ENCODE assay signal across 19 cellular contexts in genomic region chr16:49747654-49748053, GRCh38.
A peak's percentile ranks its signal among the peaks of the same experiment; 100 is the strongest.
DNase-seq lines count a peak whose midpoint lies in the region; ATAC-seq and TF ChIP-seq lines count a peak whose summit lies in the region.
"Had no signal": no experiment of that assay in that cellular context is flagged by ENCODE, and none has a peak within 500 bp of the region (broad histone marks: within the 10 kb centered on the region; RNA-seq: fewer than 3 reads in every experiment).

No MANE protein-coding gene starts in this region.

- H2BK15ac ChIP-seq in mesendoderm (replicated peaks; ENCODE audit: low read depth): no peak overlapping the region

- H3K27me3 Mint-ChIP-seq in effector memory CD8-positive, alpha-beta T cell: peaks cover 29 to 58% of the 10 kb centered on the region in 2 donors

- no peak overlapping the region for H3K23ac ChIP-seq in mesendoderm (ENCODE audit: low read length)

- no CpG with 5 or more reads among the region's 3 CpGs for WGBS in mesendoderm (ENCODE audit: extremely low coverage, insufficient coverage, low lambda C conversion rate)

- H3K36me3 Mint-ChIP-seq in effector memory CD8-positive, alpha-beta T cell (ENCODE audit: insufficient read depth): no peaks in the 10 kb centered on the region
- H3K36me3 Mint-ChIP-seq: CD4-positive, alpha-beta memory T cell had no signal

- H3K4me1 Mint-ChIP-seq in effector memory CD8-positive, alpha-beta T cell (ENCODE audit: low read depth in 2 of 2): no peaks in the 10 kb centered on the region
- H3K4me1 Mint-ChIP-seq: CD4-positive, alpha-beta memory T cell had no signal

- peaks cover 2% of the 10 kb centered on the region for H3K79me2 ChIP-seq in mesendoderm (ENCODE audit: control insufficient read depth, insufficient read depth, low read length)

- no peak overlapping the region for H3K18ac ChIP-seq in mesendoderm (ENCODE audit: low read length)

- H3K27ac ChIP-seq in mesendoderm (ENCODE audit: low read depth, low read length): no peak overlapping the region
- H3K27ac ChIP-seq: A549 had no signal

- H4K5ac ChIP-seq in mesendoderm (ENCODE audit: low read length): no peak overlapping the region

- no peaks in the 10 kb centered on the region for H3K36me3 ChIP-seq in BE2C
- no peaks in the 10 kb centered on the region for H3K36me3 ChIP-seq in adipocyte (ENCODE audit: control insufficient read depth, insufficient read depth, low read length, severe bottlenecking)
- no peaks in the 10 kb centered on the region for H3K36me3 ChIP-seq in mesendoderm (ENCODE audit: control insufficient read depth, insufficient read depth, low read length)
- H3K36me3 ChIP-seq: HAP-1 had no signal

- no peak overlapping the region for H3K4me3 Mint-ChIP-seq in effector memory CD8-positive, alpha-beta T cell
- H3K4me3 Mint-ChIP-seq: CD4-positive, alpha-beta memory T cell; GM23338; HFFc6 had no signal

- H3K4me1 ChIP-seq in BE2C (peaks cover 51% of the 10 kb centered on the region), adipocyte (ENCODE audit: control insufficient read depth, insufficient read depth, low read length) (peaks cover 9% of the 10 kb centered on the region), mesendoderm (ENCODE audit: control insufficient read depth, low read depth, low read length) (peaks cover 9% of the 10 kb centered on the region)
- H3K4me1 ChIP-seq: A549, HAP-1 had no signal

- H3K9ac ChIP-seq in adipocyte (ENCODE audit: low read length) (no peak overlapping the region), mesendoderm (ENCODE audit: low read length) (no peak overlapping the region)

- no peak for ATAC-seq in effector memory CD8-positive, alpha-beta T cell (replicated peaks)
- ATAC-seq: A549, GM23338 had no signal

- peaks cover 15% of the 10 kb centered on the region for H3K79me1 ChIP-seq in mesendoderm (ENCODE audit: low read length)

- no peaks in the 10 kb centered on the region for H3K9me3 Mint-ChIP-seq in effector memory CD8-positive, alpha-beta T cell
- H3K9me3 Mint-ChIP-seq: CD4-positive, alpha-beta memory T cell; GM23338; HFFc6 had no signal

- no peaks in the 10 kb centered on the region for H3K9me3 ChIP-seq in BE2C
- no peaks in the 10 kb centered on the region for H3K9me3 ChIP-seq in adipocyte (ENCODE audit: control insufficient read depth, low read length)
- H3K9me3 ChIP-seq: A549, HAP-1 had no signal

- H3K27ac Mint-ChIP-seq in effector memory CD8-positive, alpha-beta T cell: no peak overlapping the region
- H3K27ac Mint-ChIP-seq: CD4-positive, alpha-beta memory T cell; GM23338; HFFc6 had no signal

- H2BK5ac ChIP-seq in mesendoderm (ENCODE audit: low read length): no peak overlapping the region

- H3K56ac ChIP-seq in mesendoderm (ENCODE audit: low read length): no peak overlapping the region

- H3K4me3 ChIP-seq in BE2C (ENCODE audit: low read depth, low read length): no peak overlapping the region
- no peak overlapping the region for H3K4me3 ChIP-seq in adipocyte (ENCODE audit: low read length)
- no peak overlapping the region for H3K4me3 ChIP-seq in mesendoderm (ENCODE audit: low read length)
- H3K4me3 ChIP-seq: A549, GM23338, HAP-1 had no signal

- peak; percentile 42 for DNase-seq in BE2C
- peak; percentile 14 for DNase-seq in NCI-H69 (lab: John Stamatoyannopoulos, UW)
- DNase-seq in adipocyte (ENCODE audit: low read depth): peak; percentile 4
- peak; percentile 21 for DNase-seq in mesendoderm
- no peak for DNase-seq in activated naive CD4-positive, alpha-beta T cell treated with Interleukin-2 at 50 U/mL for 16 hours
- DNase-seq in effector memory CD8-positive, alpha-beta T cell: no peak
- DNase-seq in activated CD8-positive, alpha-beta memory T cell treated with anti-CD3 and anti-CD28 coated beads for 24 hours: no peak
- DNase-seq: 8988T; ACHN; AML-193; C1 segment of cervical spinal cord; Calu3; CD4-positive, alpha-beta memory T cell; DMS53; GF-D8; HFFc6 had no signal

- H3K27me3 ChIP-seq in BE2C (no peaks in the 10 kb centered on the region), adipocyte (replicated peaks; ENCODE audit: control insufficient read depth, insufficient read depth, low read length) (peaks cover 10% of the 10 kb centered on the region), mesendoderm (ENCODE audit: insufficient read depth, low read length, poor library complexity) (no peaks in the 10 kb centered on the region)

- TF ChIP-seq CTCF in BE2C (IDR thresholded peaks at IDR 0.05; ENCODE audit: low read depth, low read length): no peak

- no peak overlapping the region for H4K8ac ChIP-seq in mesendoderm (ENCODE audit: low read depth, low read length)

- H2AK5ac ChIP-seq in mesendoderm (ENCODE audit: low read length): no peak overlapping the region

- no peak overlapping the region for H3K4ac ChIP-seq in mesendoderm (ENCODE audit: low read depth, low read length)

- no peak overlapping the region for H2BK120ac ChIP-seq in mesendoderm (ENCODE audit: low read depth, low read length)

- H3K4me2 ChIP-seq in mesendoderm (ENCODE audit: low read length): no peak overlapping the region
- H3K4me2 ChIP-seq: A549, GM23338 had no signal

Comparison
In these comparisons a context has a peak if more than half of its experiments do, and no peak if none do; other contexts are left out.
1. DNase-seq: peak in BE2C (single experiment), NCI-H69 (single experiment), adipocyte (single experiment) and mesendoderm (single experiment); none in activated naive CD4-positive, alpha-beta T cell treated with Interleukin-2 at 50 U/mL for 16 hours (single experiment), effector memory CD8-positive, alpha-beta T cell (0 of 3) and activated CD8-positive, alpha-beta memory T cell treated with anti-CD3 and anti-CD28 coated beads for 24 hours (single experiment).